ENCODE assay signal across 9 cellular contexts in genomic region chr11:32932196-32932595, GRCh38.
"Had no signal": no experiment of that assay in that cellular context is flagged by ENCODE, and none has a peak within 500 bp of the region (broad histone marks: within the 10 kb centered on the region; RNA-seq: fewer than 3 reads in every experiment).

No MANE protein-coding gene starts in this region.

- H3K4me2 ChIP-seq: GM23338 had no signal

- H3K27ac ChIP-seq: GM23248 had no signal

- H3K9me3 ChIP-seq: HAP-1 had no signal

- H3K9ac ChIP-seq: GM23248 had no signal

- H3K4me3 ChIP-seq: GM23248, GM23338, HAP-1 had no signal

- ATAC-seq: GM23338, HCT116 had no signal

- H2AFZ ChIP-seq: GM23248, GM23338 had no signal

- DNase-seq: GM23248, GOT3, H7, H9, HCEC 1CT, HFFc6 had no signal
